In genomic region chr14:99344051-99344450, GRCh38 we compare ENCODE assay signal across 20 cellular contexts.
A peak's percentile ranks its signal among the peaks of the same experiment; 100 is the strongest.
DNase-seq lines count a peak whose midpoint lies in the region; ATAC-seq, FAIRE-seq and TF ChIP-seq lines count a peak whose summit lies in the region.
"Had no signal": no experiment of that assay in that cellular context is flagged by ENCODE, and none has a peak within 500 bp of the region (broad histone marks: within the 10 kb centered on the region; RNA-seq: fewer than 3 reads in every experiment).

No MANE protein-coding gene starts in this region.

- peak overlapping the region; percentile 47; the same call in 1 of the 2 replicates for H2AFZ ChIP-seq in GM23338
- H2AFZ ChIP-seq: GM23248 had no signal

- H3K4me1 Mint-ChIP-seq in GM23338 = peaks cover 7% of the 10 kb centered on the region; the same call in 2 of the 3 replicates
- H3K4me1 Mint-ChIP-seq in naive thymus-derived CD4-positive, alpha-beta T cell = peaks cover 0 to 2% (median 0%) of the 10 kb centered on the region in 7 donors
- H3K4me1 Mint-ChIP-seq: B cell; CD4-positive, CD25-positive, alpha-beta regulatory T cell; CD8-positive, alpha-beta memory T cell had no signal

- TF ChIP-seq CTCF in GM23338 (conservative IDR thresholded peaks at IDR 0.05; ENCODE audit: low read depth in 2 of 2) = no peak
- no peak for TF ChIP-seq CTCF in kidney (IDR thresholded peaks at IDR 0.05; ENCODE audit: borderline replicate concordance, extremely low read depth, insufficient read depth)

- no peaks in the 10 kb centered on the region for H3K9me2 ChIP-seq in GM23338 (ENCODE audit: insufficient read depth)

- H4K20me1 ChIP-seq in GM23338 (replicated peaks; ENCODE audit: insufficient read depth) = no peaks in the 10 kb centered on the region
- H4K20me1 ChIP-seq: BLaER1 had no signal

- FAIRE-seq in kidney (lab: Jason Lieb, UNC) = no peak
- FAIRE-seq: G401.6, GM12892, GM19239 had no signal

- H3K36me3 Mint-ChIP-seq in GM23338 (ENCODE audit: low read depth) = no peaks in the 10 kb centered on the region; the same call in 2 of the 3 replicates
- H3K36me3 Mint-ChIP-seq in naive thymus-derived CD4-positive, alpha-beta T cell = peaks cover 0 to 10% (median 0%) of the 10 kb centered on the region in 5 donors
- H3K36me3 Mint-ChIP-seq: CD4-positive, CD25-positive, alpha-beta regulatory T cell had no signal

- peaks cover 0 to 6% of the 10 kb centered on the region in 2 donors for H3K9me3 ChIP-seq in kidney (ENCODE audit: control insufficient read depth in 1 of 2, low read length in 2 of 2)
- H3K9me3 ChIP-seq in naive thymus-derived CD4-positive, alpha-beta T cell (ENCODE audit: control insufficient read depth in 2 of 3, low read length in 3 of 3) = peaks cover 0 to 4% (median 0%) of the 10 kb centered on the region in 3 experiments

- CTCF ChIA-PET in naive thymus-derived CD4-positive, alpha-beta T cell (lab: Charles Lee) = no interaction called here

- H3F3A ChIP-seq in GM23338 (replicated peaks; ENCODE audit: low read depth) = no peaks in the 10 kb centered on the region

- H3K4me3 ChIP-seq in GM23338 (no peak overlapping the region), kidney (ENCODE audit: low read length in 2 of 2) (no peak overlapping the region)
- H3K4me3 ChIP-seq in naive thymus-derived CD4-positive, alpha-beta T cell (ENCODE audit: low read length) = no peak overlapping the region
- H3K4me3 ChIP-seq: BLaER1, GM23248 had no signal

- peaks cover 11% of the 10 kb centered on the region for H3K27me3 Mint-ChIP-seq in GM23338 (ENCODE audit: insufficient read depth, low read depth, poor library complexity)
- peaks cover 6 to 25% (median 9%) of the 10 kb centered on the region in 5 donors for H3K27me3 Mint-ChIP-seq in naive thymus-derived CD4-positive, alpha-beta T cell

- H3K27me3 ChIP-seq in GM23338 (ENCODE audit: insufficient read depth) = no peaks in the 10 kb centered on the region
- no peaks in the 10 kb centered on the region for H3K27me3 ChIP-seq in naive thymus-derived CD4-positive, alpha-beta T cell (ENCODE audit: control insufficient read depth in 2 of 2, insufficient read depth in 2 of 2, low read length in 2 of 2)
- H3K27me3 ChIP-seq: BLaER1 had no signal

- POLR2A ChIA-PET in naive thymus-derived CD4-positive, alpha-beta T cell (lab: Charles Lee) = no interaction called here

- no peaks in the 10 kb centered on the region for H3K36me3 ChIP-seq in GM23338 (ENCODE audit: insufficient read depth)
- no peaks in the 10 kb centered on the region for H3K36me3 ChIP-seq in kidney (ENCODE audit: control insufficient read depth in 1 of 2, insufficient read depth in 2 of 2, low read length in 2 of 2)
- H3K36me3 ChIP-seq in naive thymus-derived CD4-positive, alpha-beta T cell (ENCODE audit: control insufficient read depth in 2 of 3, insufficient read depth in 3 of 3, low read length in 3 of 3) = no peaks in the 10 kb centered on the region
- H3K36me3 ChIP-seq: BLaER1 had no signal

- no peak for ATAC-seq in GM23338
- ATAC-seq in naive thymus-derived CD4-positive, alpha-beta T cell = no peak

- H3K27ac ChIP-seq in GM23338 (ENCODE audit: low read depth) (no peak overlapping the region), kidney (ENCODE audit: low read depth in 2 of 2, low read length in 2 of 2) (no peak overlapping the region)
- H3K27ac ChIP-seq in naive thymus-derived CD4-positive, alpha-beta T cell (ENCODE audit: low read depth, low read length) = no peak overlapping the region
- H3K27ac ChIP-seq: BLaER1, C4-2B, GM23248 had no signal

- intact Hi-C loops in kidney (cut with DNase I) = no loop called here
- intact Hi-C loops in posterior vena cava (cut with DNase I) = no loop called here
- intact Hi-C loops in naive thymus-derived CD4-positive, alpha-beta T cell (cut with micrococcal nuclease) = no loop called here

- no peaks in the 10 kb centered on the region for H3K79me2 ChIP-seq in GM23338 (replicated peaks; ENCODE audit: insufficient read depth)

- H3K9ac ChIP-seq in kidney (ENCODE audit: low read length in 2 of 2) = no peak overlapping the region
- H3K9ac ChIP-seq: BLaER1, GM23248 had no signal

- H3K4me3 Mint-ChIP-seq in GM23338 = no peak overlapping the region
- H3K4me3 Mint-ChIP-seq in naive thymus-derived CD4-positive, alpha-beta T cell = no peak overlapping the region
- H3K4me3 Mint-ChIP-seq: B cell; CD4-positive, CD25-positive, alpha-beta regulatory T cell; CD8-positive, alpha-beta memory T cell; H9 had no signal

- no peak for DNase-seq in GM23338 (ENCODE audit: low spot score)
- peak; percentile 41 for DNase-seq in kidney
- peak; percentile 56 for DNase-seq in posterior vena cava (ENCODE audit: low spot score)
- no peak for DNase-seq in COLO829 (ENCODE audit: low spot score)
- DNase-seq in naive thymus-derived CD4-positive, alpha-beta T cell = no peak
- DNase-seq in AG08395 (ENCODE audit: low spot score) = no peak
- DNase-seq: Calu3; CD4-positive, CD25-positive, alpha-beta regulatory T cell; CD8-positive, alpha-beta memory T cell; COR-L47; DMS53; DMS79 treated with DMSO at 0.1 percent for 48 hours; GM23248; H9 had no signal

- no peak overlapping the region for H3K4me2 ChIP-seq in GM23338
- H3K4me2 ChIP-seq: BLaER1 had no signal

- H3K4me1 ChIP-seq in GM23338 (ENCODE audit: insufficient read depth) = no peaks in the 10 kb centered on the region
- no peaks in the 10 kb centered on the region for H3K4me1 ChIP-seq in kidney (ENCODE audit: control insufficient read depth in 1 of 2, insufficient read depth in 1 of 2, low read depth in 1 of 2, low read length in 2 of 2)
- H3K4me1 ChIP-seq in naive thymus-derived CD4-positive, alpha-beta T cell (ENCODE audit: control insufficient read depth in 2 of 2, insufficient read depth in 2 of 2, low read length in 2 of 2) = no peaks in the 10 kb centered on the region
- H3K4me1 ChIP-seq: BLaER1 had no signal

- peaks cover 2% of the 10 kb centered on the region; the same call in 1 of the 3 replicates for H3K9me3 Mint-ChIP-seq in GM23338
- H3K9me3 Mint-ChIP-seq in naive thymus-derived CD4-positive, alpha-beta T cell = peaks cover 0 to 5% (median 2%) of the 10 kb centered on the region in 11 donors
- H3K9me3 Mint-ChIP-seq: CD8-positive, alpha-beta memory T cell had no signal

- H3K27ac Mint-ChIP-seq in GM23338 = no peak overlapping the region
- H3K27ac Mint-ChIP-seq in naive thymus-derived CD4-positive, alpha-beta T cell = no peak overlapping the region
- H3K27ac Mint-ChIP-seq: B cell, H9 had no signal

TF ChIP-seq in GM23338, 12 proteins besides CTCF, POLR2A, EP300 and RAD21 (continues in another document):
- TF ChIP-seq EZH2phosphoT487 (IDR thresholded peaks at IDR 0.05; ENCODE audit: unreplicated experiment) = no peak
- TF ChIP-seq NANOG (IDR thresholded peaks at IDR 0.05; ENCODE audit: borderline replicate concordance) = no peak
- no peak for TF ChIP-seq ETS1 (IDR thresholded peaks at IDR 0.05)
- TF ChIP-seq ZNF331 (CRISPR knock-in tag; IDR thresholded peaks at IDR 0.05; ENCODE audit: low read depth) = no peak
- TF ChIP-seq, protein P1, sequence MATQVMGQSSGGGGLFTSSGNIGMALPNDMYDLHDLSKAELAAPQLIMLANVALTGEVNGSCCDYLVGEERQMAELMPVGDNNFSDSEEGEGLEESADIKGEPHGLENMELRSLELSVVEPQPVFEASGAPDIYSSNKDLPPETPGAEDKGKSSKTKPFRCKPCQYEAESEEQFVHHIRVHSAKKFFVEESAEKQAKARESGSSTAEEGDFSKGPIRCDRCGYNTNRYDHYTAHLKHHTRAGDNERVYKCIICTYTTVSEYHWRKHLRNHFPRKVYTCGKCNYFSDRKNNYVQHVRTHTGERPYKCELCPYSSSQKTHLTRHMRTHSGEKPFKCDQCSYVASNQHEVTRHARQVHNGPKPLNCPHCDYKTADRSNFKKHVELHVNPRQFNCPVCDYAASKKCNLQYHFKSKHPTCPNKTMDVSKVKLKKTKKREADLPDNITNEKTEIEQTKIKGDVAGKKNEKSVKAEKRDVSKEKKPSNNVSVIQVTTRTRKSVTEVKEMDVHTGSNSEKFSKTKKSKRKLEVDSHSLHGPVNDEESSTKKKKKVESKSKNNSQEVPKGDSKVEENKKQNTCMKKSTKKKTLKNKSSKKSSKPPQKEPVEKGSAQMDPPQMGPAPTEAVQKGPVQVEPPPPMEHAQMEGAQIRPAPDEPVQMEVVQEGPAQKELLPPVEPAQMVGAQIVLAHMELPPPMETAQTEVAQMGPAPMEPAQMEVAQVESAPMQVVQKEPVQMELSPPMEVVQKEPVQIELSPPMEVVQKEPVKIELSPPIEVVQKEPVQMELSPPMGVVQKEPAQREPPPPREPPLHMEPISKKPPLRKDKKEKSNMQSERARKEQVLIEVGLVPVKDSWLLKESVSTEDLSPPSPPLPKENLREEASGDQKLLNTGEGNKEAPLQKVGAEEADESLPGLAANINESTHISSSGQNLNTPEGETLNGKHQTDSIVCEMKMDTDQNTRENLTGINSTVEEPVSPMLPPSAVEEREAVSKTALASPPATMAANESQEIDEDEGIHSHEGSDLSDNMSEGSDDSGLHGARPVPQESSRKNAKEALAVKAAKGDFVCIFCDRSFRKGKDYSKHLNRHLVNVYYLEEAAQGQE (IDR thresholded peaks at IDR 0.05; ENCODE audit: unreplicated experiment) = no peak
- TF ChIP-seq EZH2 (IDR thresholded peaks at IDR 0.05; ENCODE audit: low read depth, unreplicated experiment) = no peak

Comparison
In these comparisons a context has a peak if more than half of its experiments do, and no peak if none do; other contexts are left out.
1. DNase-seq: peak in kidney (single experiment) and posterior vena cava (single experiment); none in GM23338 (single experiment), COLO829 (single experiment), naive thymus-derived CD4-positive, alpha-beta T cell (0 of 9) and AG08395 (single experiment).